ENCODE assay signal across 23 cellular contexts in genomic region chr9:73583590-73583989, GRCh38.
A peak's percentile ranks its signal among the peaks of the same experiment; 100 is the strongest.
DNase-seq lines count a peak whose midpoint lies in the region; ATAC-seq and TF ChIP-seq lines count a peak whose summit lies in the region.
"Had no signal": no experiment of that assay in that cellular context is flagged by ENCODE, and none has a peak within 500 bp of the region (broad histone marks: within the 10 kb centered on the region; RNA-seq: fewer than 3 reads in every experiment).

No MANE protein-coding gene starts in this region.

- no peak overlapping the region for H3K4me3 Mint-ChIP-seq in activated CD4-positive, alpha-beta T cell treated with anti-CD3 and anti-CD28 coated beads, Interleukin-2, amount 10 ng/mL, durations not matched to agents 24 days and 14 days
- H3K4me3 Mint-ChIP-seq: activated CD4-positive, alpha-beta T cell treated with anti-CD3 and anti-CD28 coated beads, Interleukin-2, amount 10 ng/mL, durations not matched to agents 7 days and 5 days; CD14-positive monocyte; central memory CD8-positive, alpha-beta T cell had no signal

- no peaks in the 10 kb centered on the region for H3K9me3 Mint-ChIP-seq in activated CD4-positive, alpha-beta T cell treated with anti-CD3 and anti-CD28 coated beads, Interleukin-2, amount 10 ng/mL, durations not matched to agents 24 days and 14 days
- H3K9me3 Mint-ChIP-seq: activated CD4-positive, alpha-beta T cell treated with anti-CD3 and anti-CD28 coated beads, Interleukin-2, amount 10 ng/mL, durations not matched to agents 7 days and 5 days had no signal

- no peaks in the 10 kb centered on the region for H3K36me3 ChIP-seq in gastrocnemius medialis
- H3K36me3 ChIP-seq: esophagus muscularis mucosa, prostate gland, spleen had no signal

- no peak for TF ChIP-seq POLR2A in gastrocnemius medialis (IDR thresholded peaks at IDR 0.05)

- H3K27me3 ChIP-seq in foreskin keratinocyte (no peaks in the 10 kb centered on the region), gastrocnemius medialis (no peaks in the 10 kb centered on the region)
- H3K27me3 ChIP-seq: esophagus muscularis mucosa, spleen had no signal

- TF ChIP-seq CTCF in VCaP (conservative IDR thresholded peaks at IDR 0.05) = no peak
- no peak for TF ChIP-seq CTCF in foreskin keratinocyte (conservative IDR thresholded peaks at IDR 0.05)
- TF ChIP-seq CTCF in gastrocnemius medialis (IDR thresholded peaks at IDR 0.05 in 4 of 5, conservative IDR thresholded peaks at IDR 0.05 in 1 of 5) = no peak

- H3K4me1 ChIP-seq in foreskin keratinocyte (peaks cover 3% of the 10 kb centered on the region), gastrocnemius medialis (no peaks in the 10 kb centered on the region)
- H3K4me1 ChIP-seq: esophagus muscularis mucosa, prostate gland, spleen had no signal

- intact Hi-C loops in left cardiac atrium (cut with DNase I) (no loop called here), cardiac septum (cut with DNase I) (no loop called here), gastrocnemius medialis (cut with DNase I; ENCODE audit: low total_unique reads) (no loop called here)
- intact Hi-C loops in activated CD4-positive, alpha-beta T cell treated with anti-CD3 and anti-CD28 coated beads, Interleukin-2, amount 10 ng/mL, durations not matched to agents 24 days and 14 days (cut with micrococcal nuclease) = no loop called here

- ATAC-seq in left cardiac atrium (peak; percentile 44 to 81), foreskin keratinocyte (peak; percentile 96), gastrocnemius medialis (no peak), GM18867 (IDR thresholded peaks at IDR 0.05; ENCODE audit: unreplicated experiment) (no peak), HG03159 (IDR thresholded peaks at IDR 0.05; ENCODE audit: unreplicated experiment) (no peak)
- ATAC-seq: GM12878 had no signal

- no peaks in the 10 kb centered on the region for H3K36me3 Mint-ChIP-seq in activated CD4-positive, alpha-beta T cell treated with anti-CD3 and anti-CD28 coated beads, Interleukin-2, amount 10 ng/mL, durations not matched to agents 24 days and 14 days (ENCODE audit: low read depth)
- H3K36me3 Mint-ChIP-seq: CD14-positive monocyte had no signal

- DNase-seq in left cardiac atrium (no peak), cardiac septum (ENCODE audit: low spot score) (no peak), foreskin keratinocyte (peak in 1 of 2 donors; percentile 57), gastrocnemius medialis (no peak)
- no peak for DNase-seq in activated CD4-positive, alpha-beta T cell treated with anti-CD3 and anti-CD28 coated beads, Interleukin-2, amount 10 ng/mL, durations not matched to agents 24 days and 14 days
- DNase-seq: activated CD4-positive, alpha-beta T cell treated with anti-CD3 and anti-CD28 coated beads, Interleukin-2, amount 10 ng/mL, durations not matched to agents 7 days and 5 days; activated gamma-delta T cell; effector CD4-positive, alpha-beta T cell; hypothalamus; midbrain; NCI-H1930; NCI-H510A; SHP77 treated with DMSO at 0.1 percent for 48 hours; spleen; stimulated activated CD8-positive, alpha-beta memory T cell treated with anti-CD3 and anti-CD28 coated beads, Interleukin-4, amount 100 ng/mL, for 48 hours had no signal

- H3K9me3 ChIP-seq in gastrocnemius medialis = no peaks in the 10 kb centered on the region
- H3K9me3 ChIP-seq: esophagus muscularis mucosa, prostate gland, spleen had no signal

- no peak overlapping the region for H3K27ac Mint-ChIP-seq in activated CD4-positive, alpha-beta T cell treated with anti-CD3 and anti-CD28 coated beads, Interleukin-2, amount 10 ng/mL, durations not matched to agents 24 days and 14 days
- H3K27ac Mint-ChIP-seq: activated CD4-positive, alpha-beta T cell treated with anti-CD3 and anti-CD28 coated beads, Interleukin-2, amount 10 ng/mL, durations not matched to agents 7 days and 5 days; CD14-positive monocyte had no signal

- in situ Hi-C loops in gastrocnemius medialis (cut with MboI; ENCODE audit: low sequenced_read_pairs in 4 of 4) = loop anchor here in 1 of 4 donors (25.0 kb wide), 1 partner anchor 96 kb away; no protein-coding TSS in a partner anchor

- no peaks in the 10 kb centered on the region for H3K27me3 Mint-ChIP-seq in activated CD4-positive, alpha-beta T cell treated with anti-CD3 and anti-CD28 coated beads, Interleukin-2, amount 10 ng/mL, durations not matched to agents 24 days and 14 days
- H3K27me3 Mint-ChIP-seq: activated CD4-positive, alpha-beta T cell treated with anti-CD3 and anti-CD28 coated beads, Interleukin-2, amount 10 ng/mL, durations not matched to agents 7 days and 5 days; central memory CD8-positive, alpha-beta T cell had no signal

- H3K4me1 Mint-ChIP-seq in activated CD4-positive, alpha-beta T cell treated with anti-CD3 and anti-CD28 coated beads, Interleukin-2, amount 10 ng/mL, durations not matched to agents 24 days and 14 days = no peaks in the 10 kb centered on the region
- H3K4me1 Mint-ChIP-seq: activated CD4-positive, alpha-beta T cell treated with anti-CD3 and anti-CD28 coated beads, Interleukin-2, amount 10 ng/mL, durations not matched to agents 7 days and 5 days; CD14-positive monocyte; central memory CD8-positive, alpha-beta T cell had no signal

- H3K27ac ChIP-seq in VCaP (peak overlapping the region; percentile 32), foreskin keratinocyte (no peak overlapping the region), gastrocnemius medialis (no peak overlapping the region)
- H3K27ac ChIP-seq: esophagus muscularis mucosa, prostate gland, spleen had no signal

- no peak overlapping the region for H3K4me3 ChIP-seq in gastrocnemius medialis
- H3K4me3 ChIP-seq: esophagus muscularis mucosa, GM12878, prostate gland, spleen had no signal

Comparison
In these comparisons a context has a peak if more than half of its experiments do, and no peak if none do; other contexts are left out.
1. ATAC-seq: peak in left cardiac atrium (2 of 2) and foreskin keratinocyte (single experiment); none in gastrocnemius medialis (0 of 2), GM18867 (single experiment) and HG03159 (single experiment).